Comparison of ENCODE assay signal across 23 cellular contexts in genomic region chr1:160258177-160258798, GRCh38. TPM values are rescaled to one million over a fixed set of nuclear protein-coding genes. Genes with fewer than 3 reads are reported as not detected.
A peak's percentile ranks its signal among the peaks of the same experiment; 100 is the strongest.
DNase-seq lines count a peak whose midpoint lies in the region; ATAC-seq and TF ChIP-seq lines count a peak whose summit lies in the region.
"Had no signal": no experiment of that assay in that cellular context is flagged by ENCODE, and none has a peak within 500 bp of the region (broad histone marks: within the 10 kb centered on the region; RNA-seq: fewer than 3 reads in every experiment).

No MANE protein-coding gene starts in this region.

- peak overlapping the region; percentile 57 for H3K27ac Mint-ChIP-seq in activated T-cell treated with anti-CD3 and anti-CD28 coated beads, Interleukin-2, amount 50 U/mL, for 72 hours
- peak overlapping the region in 6 of 9 donors; percentile 32 to 76 (median 60) for H3K27ac Mint-ChIP-seq in naive thymus-derived CD4-positive, alpha-beta T cell
- no peak overlapping the region for H3K27ac Mint-ChIP-seq in activated CD4-positive, alpha-beta memory T cell treated with anti-CD3 and anti-CD28 coated beads for 36 hours
- H3K27ac Mint-ChIP-seq: activated CD4-positive, alpha-beta memory T cell treated with anti-CD3 and anti-CD28 coated beads, Interleukin-2, amount 10 ng/mL, durations not matched to agents 7 days and 5 days; B cell had no signal

- no peaks in the 10 kb centered on the region for H3K9me3 Mint-ChIP-seq in activated T-cell treated with anti-CD3 and anti-CD28 coated beads, Interleukin-2, amount 50 U/mL, for 72 hours
- peaks cover 0 to 5% (median 0%) of the 10 kb centered on the region in 11 donors for H3K9me3 Mint-ChIP-seq in naive thymus-derived CD4-positive, alpha-beta T cell
- H3K9me3 Mint-ChIP-seq in activated CD4-positive, alpha-beta memory T cell treated with anti-CD3 and anti-CD28 coated beads for 36 hours, result no peaks in the 10 kb centered on the region
- H3K9me3 Mint-ChIP-seq: activated CD4-positive, alpha-beta memory T cell treated with anti-CD3 and anti-CD28 coated beads, Interleukin-2, amount 10 ng/mL, durations not matched to agents 7 days and 5 days had no signal

- TF ChIP-seq POLR2A in thyroid gland (IDR thresholded peaks at IDR 0.05), result no peak

- H3K4me1 ChIP-seq in naive thymus-derived CD4-positive, alpha-beta T cell (ENCODE audit: control insufficient read depth in 2 of 2, insufficient read depth in 2 of 2, low read length in 2 of 2), result peaks cover 16 to 29% of the 10 kb centered on the region in 2 donors
- peaks cover 56 to 58% of the 10 kb centered on the region in 2 donors for H3K4me1 ChIP-seq in thyroid gland

- no peak for DNase-seq in activated T-cell treated with anti-CD3 and anti-CD28 coated beads, Interleukin-2, amount 50 U/mL, for 72 hours
- no peak for DNase-seq in activated T-cell treated with anti-CD3 and anti-CD28 coated beads, Interleukin-2, amount 50 U/mL, for 1 hour
- DNase-seq in naive thymus-derived CD4-positive, alpha-beta T cell, result no peak
- DNase-seq in thyroid gland (no peak), NCI-H2227 treated with DMSO at 0.1 percent for 48 hours (lab: John Stamatoyannopoulos, UW) (no peak)
- DNase-seq in activated CD4-positive, alpha-beta memory T cell treated with anti-CD3 and anti-CD28 coated beads for 36 hours, result no peak
- DNase-seq: activated CD4-positive, alpha-beta memory T cell treated with anti-CD3 and anti-CD28 coated beads, Interleukin-2, amount 10 ng/mL, durations not matched to agents 7 days and 5 days; activated naive CD4-positive, alpha-beta T cell treated with Interleukin-2 at 50 U/mL for 16 hours; aorta; mammary epithelial cell; NCI-H1436 treated with DMSO at 0.1 percent for 48 hours; NCI-H2107; NCI-H510A treated with DMSO at 0.1 percent for 48 hours; SIG-M5; spleen; stimulated activated CD4-positive, alpha-beta T cell treated with anti-CD3 and anti-CD28 coated beads, Interleukin-4, amount 100 ng/mL, for 24 hours; stimulated activated naive CD4-positive, alpha-beta T cell had no signal

- no peak overlapping the region for H3K4me3 ChIP-seq in naive thymus-derived CD4-positive, alpha-beta T cell (ENCODE audit: low read length)
- H3K4me3 ChIP-seq in thyroid gland (replicated peaks in 1 of 3), result no peak overlapping the region
- H3K4me3 ChIP-seq: A549, spleen, tibial nerve had no signal

- ATAC-seq in activated T-cell treated with anti-CD3 and anti-CD28 coated beads, Interleukin-2, amount 50 U/mL, for 72 hours (replicated peaks in 1 of 2), result no peak
- ATAC-seq in naive thymus-derived CD4-positive, alpha-beta T cell, result no peak
- ATAC-seq in GM19035 (IDR thresholded peaks at IDR 0.05; ENCODE audit: unreplicated experiment), result no peak
- ATAC-seq: A549 had no signal

- CTCF ChIA-PET in naive thymus-derived CD4-positive, alpha-beta T cell (lab: Charles Lee), result interaction anchor here (2.3 kb wide), 2 partner anchors 33 to 157 kb away, joined by 6 to 8 read pairs; no protein-coding TSS in a partner anchor
- CTCF ChIA-PET in activated CD4-positive, alpha-beta memory T cell treated with anti-CD3 and anti-CD28 coated beads for 36 hours (lab: Charles Lee), result interaction anchor here (3.1 kb wide), 1 partner anchor 33 kb away, joined by 18 read pairs; no protein-coding TSS in a partner anchor

- no peaks in the 10 kb centered on the region for H3K27me3 Mint-ChIP-seq in activated T-cell treated with anti-CD3 and anti-CD28 coated beads, Interleukin-2, amount 50 U/mL, for 72 hours (ENCODE audit: low read depth)
- peaks cover 0 to 3% (median 0%) of the 10 kb centered on the region in 5 donors for H3K27me3 Mint-ChIP-seq in naive thymus-derived CD4-positive, alpha-beta T cell
- H3K27me3 Mint-ChIP-seq in activated CD4-positive, alpha-beta memory T cell treated with anti-CD3 and anti-CD28 coated beads for 36 hours, result no peaks in the 10 kb centered on the region
- H3K27me3 Mint-ChIP-seq: activated CD4-positive, alpha-beta memory T cell treated with anti-CD3 and anti-CD28 coated beads, Interleukin-2, amount 10 ng/mL, durations not matched to agents 7 days and 5 days; B cell had no signal

- H3K36me3 ChIP-seq in naive thymus-derived CD4-positive, alpha-beta T cell (ENCODE audit: control insufficient read depth in 2 of 3, insufficient read depth in 3 of 3, low read length in 3 of 3), result peaks cover 0 to 6% (median 0%) of the 10 kb centered on the region in 3 experiments
- H3K36me3 ChIP-seq in thyroid gland, result no peaks in the 10 kb centered on the region

- intact Hi-C loops in naive thymus-derived CD4-positive, alpha-beta T cell (cut with micrococcal nuclease), result no loop called here
- intact Hi-C loops in thyroid gland (cut with DNase I), result loop anchor here (10.0 kb wide), 1 partner anchor 153 kb away; no protein-coding TSS in a partner anchor
- intact Hi-C loops in activated CD4-positive, alpha-beta memory T cell treated with anti-CD3 and anti-CD28 coated beads for 36 hours (cut with micrococcal nuclease), result no loop called here

- peaks cover 54% of the 10 kb centered on the region for H3K4me1 Mint-ChIP-seq in activated T-cell treated with anti-CD3 and anti-CD28 coated beads, Interleukin-2, amount 50 U/mL, for 72 hours (ENCODE audit: low read depth)
- H3K4me1 Mint-ChIP-seq in naive thymus-derived CD4-positive, alpha-beta T cell, result peaks cover 18 to 63% (median 44%) of the 10 kb centered on the region in 7 donors
- peaks cover 49% of the 10 kb centered on the region for H3K4me1 Mint-ChIP-seq in activated CD4-positive, alpha-beta memory T cell treated with anti-CD3 and anti-CD28 coated beads for 36 hours (ENCODE audit: low read depth)

- H3K27ac ChIP-seq in angular gyrus (ENCODE audit: low read depth, low read length) (peak overlapping the region; percentile 90), thyroid gland (peak overlapping the region in 2 of 3 donors; percentile 57 to 82)
- H3K27ac ChIP-seq in naive thymus-derived CD4-positive, alpha-beta T cell (ENCODE audit: low read depth, low read length), result no peak overlapping the region
- H3K27ac ChIP-seq: A549, KMS-11, spleen, tibial nerve had no signal

- no peak for TF ChIP-seq CTCF in thyroid gland (IDR thresholded peaks at IDR 0.05)

- H3K4me3 Mint-ChIP-seq in activated T-cell treated with anti-CD3 and anti-CD28 coated beads, Interleukin-2, amount 50 U/mL, for 72 hours, result peak overlapping the region in 1 of 2 donors; percentile 56
- peak overlapping the region in 4 of 10 donors; percentile 2 to 47 (median 8) for H3K4me3 Mint-ChIP-seq in naive thymus-derived CD4-positive, alpha-beta T cell
- no peak overlapping the region for H3K4me3 Mint-ChIP-seq in activated CD4-positive, alpha-beta memory T cell treated with anti-CD3 and anti-CD28 coated beads for 36 hours
- H3K4me3 Mint-ChIP-seq: activated CD4-positive, alpha-beta memory T cell treated with anti-CD3 and anti-CD28 coated beads, Interleukin-2, amount 10 ng/mL, durations not matched to agents 7 days and 5 days; B cell had no signal

- POLR2A ChIA-PET in naive thymus-derived CD4-positive, alpha-beta T cell (lab: Charles Lee), result interaction anchor here (1.2 kb wide), 1 partner anchor 26 kb away, joined by 4 read pairs; the partner anchor contains the start of gene PEX19
- POLR2A ChIA-PET in activated CD4-positive, alpha-beta memory T cell treated with anti-CD3 and anti-CD28 coated beads for 36 hours (lab: Charles Lee), result interaction anchor here (3.7 kb wide), 1 partner anchor 26 kb away, joined by 14 read pairs; the partner anchor contains the start of gene PEX19

- H3K27me3 ChIP-seq in naive thymus-derived CD4-positive, alpha-beta T cell (ENCODE audit: control insufficient read depth in 2 of 2, insufficient read depth in 2 of 2, low read length in 2 of 2), result no peaks in the 10 kb centered on the region
- no peaks in the 10 kb centered on the region for H3K27me3 ChIP-seq in thyroid gland
- H3K27me3 ChIP-seq: spleen, tibial nerve had no signal

- no peaks in the 10 kb centered on the region for H3K9me3 ChIP-seq in naive thymus-derived CD4-positive, alpha-beta T cell (ENCODE audit: control insufficient read depth in 2 of 3, low read length in 3 of 3)
- no peaks in the 10 kb centered on the region for H3K9me3 ChIP-seq in thyroid gland
- H3K9me3 ChIP-seq: A549, spleen, tibial nerve had no signal

- WGBS in thyroid gland, 2 donors, result 87 to 90% methylated on average over 7 of the region's 7 CpGs

- peaks cover 11 to 19% of the 10 kb centered on the region in 2 donors for H3K36me3 Mint-ChIP-seq in activated T-cell treated with anti-CD3 and anti-CD28 coated beads, Interleukin-2, amount 50 U/mL, for 72 hours (ENCODE audit: insufficient read depth in 2 of 2)
- peaks cover 0 to 17% (median 4%) of the 10 kb centered on the region in 5 donors for H3K36me3 Mint-ChIP-seq in naive thymus-derived CD4-positive, alpha-beta T cell
- peaks cover 27% of the 10 kb centered on the region for H3K36me3 Mint-ChIP-seq in activated CD4-positive, alpha-beta memory T cell treated with anti-CD3 and anti-CD28 coated beads for 36 hours

RNA-seq across cellular contexts. Expression of gene DCAF8, which starts 4.1 kb away (rescaled TPM):
- total RNA-seq in activated T-cell treated with anti-CD3 and anti-CD28 coated beads, Interleukin-2, amount 50 U/mL, for 72 hours, result 100 to 1,000 TPM; 246 to 280 TPM
- 100 to 1,000 TPM; 115 to 226 (median 176) TPM for total RNA-seq in naive thymus-derived CD4-positive, alpha-beta T cell
- 10 to 100 TPM; 45.6 to 49.8 TPM for polyA plus RNA-seq in naive thymus-derived CD4-positive, alpha-beta T cell
- total RNA-seq in thyroid gland, result 100 to 1,000 TPM; 221 to 239 (median 228) TPM
- total RNA-seq in activated CD4-positive, alpha-beta memory T cell treated with anti-CD3 and anti-CD28 coated beads for 36 hours, result 100 to 1,000 TPM; 142 to 150 TPM

RNA-seq across cellular contexts. Expression of gene PEX19, which starts 26.6 kb away (rescaled TPM):
- total RNA-seq in activated T-cell treated with anti-CD3 and anti-CD28 coated beads, Interleukin-2, amount 50 U/mL, for 72 hours, result 10 to 100 TPM; 48.8 to 49.1 TPM
- total RNA-seq in naive thymus-derived CD4-positive, alpha-beta T cell, result 10 to 100 TPM; 37.9 to 66.1 (median 49.2) TPM
- polyA plus RNA-seq in naive thymus-derived CD4-positive, alpha-beta T cell, result 10 to 100 TPM; 55.6 to 56.4 TPM
- total RNA-seq in thyroid gland, result 100 to 1,000 TPM in 2 of 4 donors, 10 to 100 TPM in 2; 65.2 to 120 (median 85.3) TPM
- total RNA-seq in activated CD4-positive, alpha-beta memory T cell treated with anti-CD3 and anti-CD28 coated beads for 36 hours, result 10 to 100 TPM; 50.0 to 61.1 TPM

RNA-seq across cellular contexts. Expression of gene PEA15, which starts 53.1 kb away (rescaled TPM):
- 10 to 100 TPM; 28.3 to 32.8 TPM for total RNA-seq in activated T-cell treated with anti-CD3 and anti-CD28 coated beads, Interleukin-2, amount 50 U/mL, for 72 hours
- 10 to 100 TPM; 11.5 to 38.6 (median 13.4) TPM for total RNA-seq in naive thymus-derived CD4-positive, alpha-beta T cell
- 1 to 10 TPM; 4.7 TPM for polyA plus RNA-seq in naive thymus-derived CD4-positive, alpha-beta T cell
- 10 to 100 TPM; 47.9 to 68.5 (median 50.2) TPM for total RNA-seq in thyroid gland
- total RNA-seq in activated CD4-positive, alpha-beta memory T cell treated with anti-CD3 and anti-CD28 coated beads for 36 hours, result 10 to 100 TPM; 51.8 to 51.9 TPM
